Comparison of ENCODE assay signal across 17 cellular contexts in the genomic region with DNA sequence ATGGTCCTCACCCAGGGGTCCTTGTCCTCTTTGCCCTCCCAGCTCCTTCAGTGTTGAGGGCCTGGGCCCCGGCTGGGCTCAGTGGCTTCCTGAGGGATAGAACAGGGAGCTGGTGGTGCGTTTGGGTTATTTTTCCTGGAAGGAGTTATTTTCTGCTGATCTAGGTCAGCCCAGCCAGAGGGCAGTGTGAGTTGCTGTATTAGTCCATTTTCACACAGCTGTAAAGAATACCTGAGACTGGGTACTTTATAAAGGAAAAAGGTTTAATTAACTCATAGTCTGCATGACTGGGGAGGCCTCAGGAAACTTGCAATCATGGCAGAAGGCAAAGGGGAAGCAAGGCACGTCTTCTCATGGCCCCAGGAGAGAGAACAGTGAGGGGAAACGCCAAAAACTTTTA.
DNase-seq lines count a peak whose midpoint lies in the region; ATAC-seq and TF ChIP-seq lines count a peak whose summit lies in the region.
"Had no signal": no experiment of that assay in that cellular context is flagged by ENCODE, and none has a peak within 500 bp of the region (broad histone marks: within the 10 kb centered on the region; RNA-seq: fewer than 3 reads in every experiment).

No MANE protein-coding gene starts in this region.

- no peaks in the 10 kb centered on the region for H3K9me2 ChIP-seq in SK-N-SH

- H3K27ac Mint-ChIP-seq in effector memory CD8-positive, alpha-beta T cell: no peak overlapping the region
- H3K27ac Mint-ChIP-seq: CD8-positive, alpha-beta T cell had no signal

- H3K27ac ChIP-seq in SK-N-SH (ENCODE audit: low read depth in 2 of 2, low read length in 1 of 2): no peak overlapping the region
- no peak overlapping the region for H3K27ac ChIP-seq in foreskin keratinocyte
- H3K27ac ChIP-seq in spleen: no peak overlapping the region
- H3K27ac ChIP-seq: BLaER1, RWPE1 had no signal

- H3K36me3 ChIP-seq in SK-N-SH (replicated peaks in 1 of 2; ENCODE audit: control insufficient read depth in 1 of 2, insufficient read depth in 2 of 2, low read length in 1 of 2) (no peaks in the 10 kb centered on the region), spleen (no peaks in the 10 kb centered on the region)
- H3K36me3 ChIP-seq: BLaER1 had no signal

- no peak overlapping the region for H3K9ac ChIP-seq in SK-N-SH
- H3K9ac ChIP-seq: BLaER1 had no signal

- intact Hi-C loops in spleen (cut with DNase I; ENCODE audit: low total_unique reads): no loop called here

- H3K4me2 ChIP-seq in SK-N-SH: no peak overlapping the region
- H3K4me2 ChIP-seq: BLaER1 had no signal

- no peaks in the 10 kb centered on the region for H3K36me3 Mint-ChIP-seq in effector memory CD8-positive, alpha-beta T cell (ENCODE audit: insufficient read depth)
- H3K36me3 Mint-ChIP-seq: CD8-positive, alpha-beta T cell had no signal

- TF ChIP-seq RAD21 in SK-N-SH (IDR thresholded peaks at IDR 0.05; ENCODE audit: low read length): peak; percentile 52

- 46% methylated on average over 4 of the region's 4 CpGs for WGBS in SK-N-SH (ENCODE audit: low lambda C conversion rate)
- 65 to 80% (median 75%) methylated on average over 4 of the region's 4 CpGs for WGBS in spleen, 5 donors

- no peaks in the 10 kb centered on the region for H3K79me2 ChIP-seq in SK-N-SH (ENCODE audit: insufficient read depth)

- H3K27me3 ChIP-seq in SK-N-SH (ENCODE audit: insufficient read depth) (no peaks in the 10 kb centered on the region; the same call in 1 of the 2 replicates), foreskin keratinocyte (peaks cover 19% of the 10 kb centered on the region), spleen (replicated peaks in 1 of 7) (peaks cover 0 to 19% (median 0%) of the 10 kb centered on the region in 7 donors)
- H3K27me3 ChIP-seq: BLaER1 had no signal

- no peaks in the 10 kb centered on the region for H3K9me3 ChIP-seq in SK-N-SH
- H3K9me3 ChIP-seq in spleen: no peaks in the 10 kb centered on the region
- H3K9me3 ChIP-seq: BLaER1 had no signal

- H3K4me3 Mint-ChIP-seq in effector memory CD8-positive, alpha-beta T cell: no peak overlapping the region
- H3K4me3 Mint-ChIP-seq: CD8-positive, alpha-beta T cell had no signal

- ATAC-seq in SK-N-SH treated with all-trans-retinoic acid at 6 μM for 48 hours (no peak), foreskin keratinocyte (no peak), HG02610 (IDR thresholded peaks at IDR 0.05; ENCODE audit: unreplicated experiment) (no peak)
- ATAC-seq in effector memory CD8-positive, alpha-beta T cell (replicated peaks): no peak
- ATAC-seq: CD8-positive, alpha-beta T cell had no signal

- POLR2A ChIA-PET in SK-N-SH (lab: Yijun Ruan, JAX): no interaction called here

- TF ChIP-seq CTCF in SK-N-SH (IDR thresholded peaks at IDR 0.05) (no peak), foreskin keratinocyte (conservative IDR thresholded peaks at IDR 0.05) (peak; percentile 15), spleen (IDR thresholded peaks at IDR 0.05 in 8 of 11, conservative IDR thresholded peaks at IDR 0.05 in 3 of 11) (no peak)

- no peak overlapping the region for H2AFZ ChIP-seq in SK-N-SH (ENCODE audit: low read depth)

- H3F3A ChIP-seq in SK-N-SH (replicated peaks; ENCODE audit: insufficient read depth): no peaks in the 10 kb centered on the region

- H3K9me3 Mint-ChIP-seq in effector memory CD8-positive, alpha-beta T cell: no peaks in the 10 kb centered on the region
- H3K9me3 Mint-ChIP-seq: CD8-positive, alpha-beta T cell had no signal

- H3K4me3 ChIP-seq in SK-N-SH (ENCODE audit: low read depth in 2 of 2, low read length in 1 of 2): no peak overlapping the region
- no peak overlapping the region for H3K4me3 ChIP-seq in spleen
- H3K4me3 ChIP-seq: BLaER1 had no signal

- H3K4me1 Mint-ChIP-seq in effector memory CD8-positive, alpha-beta T cell (ENCODE audit: low read depth in 2 of 2): peaks cover 3 to 4% of the 10 kb centered on the region in 2 donors

- H3K4me1 ChIP-seq in SK-N-SH (ENCODE audit: control insufficient read depth in 1 of 2, insufficient read depth in 2 of 2, low read depth in 1 of 2, low read length in 1 of 2) (peaks cover 0 to 14% of the 10 kb centered on the region in 2 experiments; a peak in 2 of 4 replicates), foreskin keratinocyte (no peaks in the 10 kb centered on the region), spleen (peaks cover 0 to 7% (median 0%) of the 10 kb centered on the region in 6 donors)

- no peak for TF ChIP-seq EP300 in SK-N-SH (IDR thresholded peaks at IDR 0.05; ENCODE audit: borderline replicate concordance in 1 of 2, low read depth in 1 of 2, low read length in 1 of 2)

- peaks cover 20 to 70% of the 10 kb centered on the region in 2 donors for H3K27me3 Mint-ChIP-seq in effector memory CD8-positive, alpha-beta T cell

- TF ChIP-seq POLR2A in spleen (IDR thresholded peaks at IDR 0.05): no peak

- CTCF ChIA-PET in SK-N-SH (lab: Yijun Ruan, JAX): interaction anchor here (0.8 to 3.4 kb wide), 14 partner anchors 15 to 274 kb away, joined by 3 to 16 read pairs (median 4); a partner anchor contains a TSS

- no peak for DNase-seq in SK-N-SH
- peak; percentile 10 for DNase-seq in astrocyte of the hippocampus (ENCODE audit: low read depth, low spot score)
- DNase-seq in foreskin keratinocyte: no peak
- peak; percentile 60 for DNase-seq in spleen
- DNase-seq in effector memory CD8-positive, alpha-beta T cell: no peak
- DNase-seq in DMS153 treated with DMSO at 0.1 percent for 48 hours (lab: John Stamatoyannopoulos, UW; ENCODE audit: unreplicated experiment): no peak
- DNase-seq: CD8-positive, alpha-beta T cell; DND-41; MM.1S; NCI-H1092 treated with DMSO at 0.1 percent for 48 hours; NCI-H345; NCI-H69; OCI-M1 had no signal

- H4K20me1 ChIP-seq in SK-N-SH (ENCODE audit: insufficient read depth): no peaks in the 10 kb centered on the region
- H4K20me1 ChIP-seq: BLaER1 had no signal

TF ChIP-seq in SK-N-SH, 30 proteins besides CTCF, POLR2A, EP300 and RAD21:
- peak; percentile 19; the same call in 1 of the 2 replicates for TF ChIP-seq SMC3 (IDR thresholded peaks at IDR 0.05; ENCODE audit: low read depth, low read length)
- TF ChIP-seq, protein P1, sequence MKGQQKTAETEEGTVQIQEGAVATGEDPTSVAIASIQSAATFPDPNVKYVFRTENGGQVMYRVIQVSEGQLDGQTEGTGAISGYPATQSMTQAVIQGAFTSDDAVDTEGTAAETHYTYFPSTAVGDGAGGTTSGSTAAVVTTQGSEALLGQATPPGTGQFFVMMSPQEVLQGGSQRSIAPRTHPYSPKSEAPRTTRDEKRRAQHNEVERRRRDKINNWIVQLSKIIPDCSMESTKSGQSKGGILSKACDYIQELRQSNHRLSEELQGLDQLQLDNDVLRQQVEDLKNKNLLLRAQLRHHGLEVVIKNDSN (IDR thresholded peaks at IDR 0.05; ENCODE audit: borderline replicate concordance, low read depth): no peak

TF ChIP-seq in SK-N-SH treated with all-trans-retinoic acid at 6 μM for 48 hours, 23 proteins besides CTCF, POLR2A, EP300 and RAD21 (continues in another document):
- TF ChIP-seq ZFP30 (CRISPR knock-in tag; IDR thresholded peaks at IDR 0.05): no peak
- no peak for TF ChIP-seq CSDC2 (CRISPR knock-in tag; IDR thresholded peaks at IDR 0.05)
- no peak for TF ChIP-seq OSR1 (CRISPR knock-in tag; IDR thresholded peaks at IDR 0.05)
- TF ChIP-seq, protein P2, sequence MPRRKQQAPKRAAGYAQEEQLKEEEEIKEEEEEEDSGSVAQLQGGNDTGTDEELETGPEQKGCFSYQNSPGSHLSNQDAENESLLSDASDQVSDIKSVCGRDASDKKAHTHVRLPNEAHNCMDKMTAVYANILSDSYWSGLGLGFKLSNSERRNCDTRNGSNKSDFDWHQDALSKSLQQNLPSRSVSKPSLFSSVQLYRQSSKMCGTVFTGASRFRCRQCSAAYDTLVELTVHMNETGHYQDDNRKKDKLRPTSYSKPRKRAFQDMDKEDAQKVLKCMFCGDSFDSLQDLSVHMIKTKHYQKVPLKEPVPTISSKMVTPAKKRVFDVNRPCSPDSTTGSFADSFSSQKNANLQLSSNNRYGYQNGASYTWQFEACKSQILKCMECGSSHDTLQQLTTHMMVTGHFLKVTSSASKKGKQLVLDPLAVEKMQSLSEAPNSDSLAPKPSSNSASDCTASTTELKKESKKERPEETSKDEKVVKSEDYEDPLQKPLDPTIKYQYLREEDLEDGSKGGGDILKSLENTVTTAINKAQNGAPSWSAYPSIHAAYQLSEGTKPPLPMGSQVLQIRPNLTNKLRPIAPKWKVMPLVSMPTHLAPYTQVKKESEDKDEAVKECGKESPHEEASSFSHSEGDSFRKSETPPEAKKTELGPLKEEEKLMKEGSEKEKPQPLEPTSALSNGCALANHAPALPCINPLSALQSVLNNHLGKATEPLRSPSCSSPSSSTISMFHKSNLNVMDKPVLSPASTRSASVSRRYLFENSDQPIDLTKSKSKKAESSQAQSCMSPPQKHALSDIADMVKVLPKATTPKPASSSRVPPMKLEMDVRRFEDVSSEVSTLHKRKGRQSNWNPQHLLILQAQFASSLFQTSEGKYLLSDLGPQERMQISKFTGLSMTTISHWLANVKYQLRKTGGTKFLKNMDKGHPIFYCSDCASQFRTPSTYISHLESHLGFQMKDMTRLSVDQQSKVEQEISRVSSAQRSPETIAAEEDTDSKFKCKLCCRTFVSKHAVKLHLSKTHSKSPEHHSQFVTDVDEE (CRISPR knock-in tag; IDR thresholded peaks at IDR 0.05): no peak
- no peak for TF ChIP-seq ARNTL (CRISPR knock-in tag; IDR thresholded peaks at IDR 0.05; ENCODE audit: borderline replicate concordance, low read depth)
- no peak for TF ChIP-seq TOX (CRISPR knock-in tag; IDR thresholded peaks at IDR 0.05; ENCODE audit: borderline replicate concordance)
- TF ChIP-seq, protein P3, sequence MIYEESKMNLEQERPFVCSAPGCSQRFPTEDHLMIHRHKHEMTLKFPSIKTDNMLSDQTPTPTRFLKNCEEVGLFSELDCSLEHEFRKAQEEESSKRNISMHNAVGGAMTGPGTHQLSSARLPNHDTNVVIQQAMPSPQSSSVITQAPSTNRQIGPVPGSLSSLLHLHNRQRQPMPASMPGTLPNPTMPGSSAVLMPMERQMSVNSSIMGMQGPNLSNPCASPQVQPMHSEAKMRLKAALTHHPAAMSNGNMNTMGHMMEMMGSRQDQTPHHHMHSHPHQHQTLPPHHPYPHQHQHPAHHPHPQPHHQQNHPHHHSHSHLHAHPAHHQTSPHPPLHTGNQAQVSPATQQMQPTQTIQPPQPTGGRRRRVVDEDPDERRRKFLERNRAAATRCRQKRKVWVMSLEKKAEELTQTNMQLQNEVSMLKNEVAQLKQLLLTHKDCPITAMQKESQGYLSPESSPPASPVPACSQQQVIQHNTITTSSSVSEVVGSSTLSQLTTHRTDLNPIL (CRISPR knock-in tag; IDR thresholded peaks at IDR 0.05; ENCODE audit: low read depth): no peak
- TF ChIP-seq TCF4 (CRISPR knock-in tag; IDR thresholded peaks at IDR 0.05; ENCODE audit: borderline replicate concordance): no peak

Comparison
In these comparisons a context has a peak if more than half of its experiments do, and no peak if none do; other contexts are left out.
1. DNase-seq: peak in astrocyte of the hippocampus (single experiment) and spleen (single experiment); none in SK-N-SH (single experiment), foreskin keratinocyte (0 of 2), effector memory CD8-positive, alpha-beta T cell (0 of 3) and DMS153 treated with DMSO at 0.1 percent for 48 hours (single experiment).